12 cellular contexts compared by ENCODE assay signal in the genomic region with DNA sequence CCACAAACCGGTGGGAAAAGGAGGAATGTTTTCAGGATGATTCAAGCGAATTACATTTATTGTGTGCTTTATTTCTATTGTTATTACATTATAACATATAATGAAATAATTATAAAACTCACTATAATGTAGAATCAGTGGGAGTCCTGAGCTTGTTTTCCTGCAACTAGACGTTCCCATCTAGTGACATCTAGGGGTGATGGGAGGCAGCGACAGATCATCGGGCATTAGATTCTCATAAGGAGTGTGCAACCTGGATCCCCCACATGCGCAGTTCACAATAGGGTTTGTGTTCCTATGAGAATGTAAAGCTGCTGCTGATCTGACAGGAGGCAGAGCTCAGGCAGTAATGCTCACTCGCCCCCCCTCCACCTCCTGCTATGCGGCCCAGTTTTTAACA. TPM values are rescaled to one million over a fixed set of nuclear protein-coding genes. Genes with fewer than 3 reads are reported as not detected.
DNase-seq lines count a peak whose midpoint lies in the region; ATAC-seq, FAIRE-seq and TF ChIP-seq lines count a peak whose summit lies in the region.
"Had no signal": no experiment of that assay in that cellular context is flagged by ENCODE, and none has a peak within 500 bp of the region (broad histone marks: within the 10 kb centered on the region; RNA-seq: fewer than 3 reads in every experiment).

No MANE protein-coding gene starts in this region.

- H3K4me1 ChIP-seq in mammary epithelial cell (ENCODE audit: insufficient read depth, low read length) (no peaks in the 10 kb centered on the region), Loucy (ENCODE audit: insufficient read depth, low read length, poor library complexity, severe bottlenecking) (peaks cover 2% of the 10 kb centered on the region)
- H3K4me1 ChIP-seq: gastrocnemius medialis had no signal

- H3K4me2 ChIP-seq in mammary epithelial cell (ENCODE audit: insufficient read depth, low read depth, low read length) = no peak overlapping the region
- no peak overlapping the region for H3K4me2 ChIP-seq in Loucy (ENCODE audit: low read depth, low read length, poor library complexity, severe bottlenecking)

- no peak overlapping the region for H3K27ac Mint-ChIP-seq in MCF 10A (ENCODE audit: low read depth, unreplicated experiment)
- H3K27ac Mint-ChIP-seq in type B pancreatic cell = no peak overlapping the region
- H3K27ac Mint-ChIP-seq: activated naive CD8-positive, alpha-beta T cell treated with anti-CD3 and anti-CD28 coated beads, Interleukin-2, amount 10 ng/mL, durations not matched to agents 7 days and 5 days had no signal

- H3K4me3 ChIP-seq in mammary epithelial cell (replicated peaks in 1 of 3; ENCODE audit: insufficient read depth in 1 of 3, low read depth in 2 of 3, low read length in 3 of 3) (no peak overlapping the region), Loucy (ENCODE audit: low read length, poor library complexity, severe bottlenecking) (no peak overlapping the region), bronchial epithelial cell (ENCODE audit: low read depth, low read length) (no peak overlapping the region)
- H3K4me3 ChIP-seq: gastrocnemius medialis had no signal

- POLR2A ChIA-PET in MCF 10A (lab: Yijun Ruan, JAX) = interaction anchor here (0.6 to 1.2 kb wide), 2 partner anchors 16 to 173 kb away, joined by 3 to 4 read pairs; a partner anchor contains a TSS

- H3K9me3 ChIP-seq in mammary epithelial cell (replicated peaks; ENCODE audit: insufficient read depth, low read length) = no peaks in the 10 kb centered on the region
- H3K9me3 ChIP-seq in Loucy (ENCODE audit: insufficient read depth, low read depth, low read length) = no peaks in the 10 kb centered on the region
- H3K9me3 ChIP-seq: gastrocnemius medialis had no signal

- no peaks in the 10 kb centered on the region for H3F3A ChIP-seq in Loucy (ENCODE audit: low read depth)

- no peaks in the 10 kb centered on the region for H3K36me3 Mint-ChIP-seq in MCF 10A (ENCODE audit: insufficient read depth, unreplicated experiment)
- H3K36me3 Mint-ChIP-seq in type B pancreatic cell = no peaks in the 10 kb centered on the region
- H3K36me3 Mint-ChIP-seq: activated naive CD8-positive, alpha-beta T cell treated with anti-CD3 and anti-CD28 coated beads, Interleukin-2, amount 10 ng/mL, durations not matched to agents 7 days and 5 days had no signal

- TF ChIP-seq CTCF in MCF 10A (IDR thresholded peaks at IDR 0.05; ENCODE audit: unreplicated experiment) (peak; percentile 24), mammary epithelial cell (conservative IDR thresholded peaks at IDR 0.05 in 1 of 2, IDR thresholded peaks at IDR 0.05 in 1 of 2; ENCODE audit: extremely low read depth in 1 of 2, insufficient read depth in 1 of 2, low read depth in 1 of 2, low read length in 2 of 2) (peak in 1 of 2 donors; percentile 29), Loucy (conservative IDR thresholded peaks at IDR 0.05; ENCODE audit: low read length) (peak; percentile 47), bronchial epithelial cell (IDR thresholded peaks at IDR 0.05; ENCODE audit: insufficient read depth, low read length, severe bottlenecking) (peak; percentile 17), type B pancreatic cell (conservative IDR thresholded peaks at IDR 0.05) (peak; percentile 34)

- no peaks in the 10 kb centered on the region for H3K4me1 Mint-ChIP-seq in MCF 10A (ENCODE audit: insufficient read depth, unreplicated experiment)
- H3K4me1 Mint-ChIP-seq in type B pancreatic cell (ENCODE audit: unreplicated experiment) = no peaks in the 10 kb centered on the region

- H3K9me2 ChIP-seq in Loucy (replicated peaks; ENCODE audit: low read depth, low read length) = no peaks in the 10 kb centered on the region

- no peaks in the 10 kb centered on the region for H3K9me3 Mint-ChIP-seq in MCF 10A (ENCODE audit: unreplicated experiment)
- H3K9me3 Mint-ChIP-seq in type B pancreatic cell = no peaks in the 10 kb centered on the region
- H3K9me3 Mint-ChIP-seq: activated naive CD8-positive, alpha-beta T cell treated with anti-CD3 and anti-CD28 coated beads, Interleukin-2, amount 10 ng/mL, durations not matched to agents 7 days and 5 days had no signal

- dilution Hi-C loops in mammary epithelial cell (cut with HindIII; ENCODE audit: low sequenced_read_pairs) = no loop called here

- 81% methylated on average over 8 of the region's 8 CpGs for WGBS in mammary epithelial cell (ENCODE audit: low coverage, missing lambda C conversion rate)

- no peaks in the 10 kb centered on the region for H4K20me1 ChIP-seq in mammary epithelial cell (ENCODE audit: insufficient read depth, low read length)
- H4K20me1 ChIP-seq in Loucy (ENCODE audit: insufficient read depth, low read length, poor library complexity, severe bottlenecking) = no peaks in the 10 kb centered on the region

- H3K4me3 Mint-ChIP-seq in MCF 10A (ENCODE audit: unreplicated experiment) = no peak overlapping the region
- no peak overlapping the region for H3K4me3 Mint-ChIP-seq in type B pancreatic cell
- H3K4me3 Mint-ChIP-seq: activated naive CD8-positive, alpha-beta T cell treated with anti-CD3 and anti-CD28 coated beads, Interleukin-2, amount 10 ng/mL, durations not matched to agents 7 days and 5 days had no signal

- H3K27me3 ChIP-seq in mammary epithelial cell (ENCODE audit: insufficient read depth, low read length) (no peaks in the 10 kb centered on the region), Loucy (ENCODE audit: insufficient read depth, low read length, poor library complexity, severe bottlenecking) (no peaks in the 10 kb centered on the region), bronchial epithelial cell (ENCODE audit: control insufficient read depth, insufficient read depth, low read length) (no peaks in the 10 kb centered on the region)
- H3K27me3 ChIP-seq: gastrocnemius medialis had no signal

- BruUV-seq in MCF 10A (replicated peaks; lab: Mats Ljungman, UMichigan) (no TSS peak), mammary epithelial cell (replicated peaks; lab: Mats Ljungman, UMichigan) (no TSS peak)

- H3K36me3 ChIP-seq in mammary epithelial cell (ENCODE audit: insufficient read depth, low read length) (no peaks in the 10 kb centered on the region), Loucy (ENCODE audit: insufficient read depth, low read length) (no peaks in the 10 kb centered on the region), bronchial epithelial cell (ENCODE audit: control insufficient read depth, insufficient read depth, low read length) (no peaks in the 10 kb centered on the region)
- H3K36me3 ChIP-seq: gastrocnemius medialis had no signal

- H3K9ac ChIP-seq in mammary epithelial cell (ENCODE audit: insufficient read depth, low read length) = no peak overlapping the region
- no peak overlapping the region for H3K9ac ChIP-seq in Loucy (ENCODE audit: low read depth, low read length, poor library complexity, severe bottlenecking)

- H3K79me2 ChIP-seq in mammary epithelial cell (ENCODE audit: insufficient read depth, low read length) (no peaks in the 10 kb centered on the region), Loucy (ENCODE audit: insufficient read depth, low read length) (no peaks in the 10 kb centered on the region)

- DNase-seq in MCF 10A (ENCODE audit: unreplicated experiment) (peak; percentile 40), mammary epithelial cell (no peak), bronchial epithelial cell (ENCODE audit: low read depth) (peak; percentile 20), type B pancreatic cell (ENCODE audit: extremely low spot score, unreplicated experiment) (no peak), GM19239 (ENCODE audit: insufficient read length, low spot score) (no peak), NCI-H1105 (lab: John Stamatoyannopoulos, UW) (no peak)
- DNase-seq: activated naive CD8-positive, alpha-beta T cell treated with anti-CD3 and anti-CD28 coated beads, Interleukin-2, amount 10 ng/mL, durations not matched to agents 7 days and 5 days; gastrocnemius medialis; NCI-H2081 had no signal

- FAIRE-seq in bronchial epithelial cell (lab: Jason Lieb, UNC) = no peak
- FAIRE-seq in GM19239 (lab: Jason Lieb, UNC) = no peak
- FAIRE-seq: TTC549 had no signal

- CTCF ChIA-PET in MCF 10A (lab: Yijun Ruan, JAX) (interaction anchor here (0.7 to 1.3 kb wide), 6 partner anchors 15 to 84 kb away, joined by 3 to 7 read pairs (median 4); no protein-coding TSS in a partner anchor), mammary epithelial cell (lab: Charles Lee; ENCODE audit: low non-redundant PET) (interaction anchor here (0.7 kb wide), 1 partner anchor 550 kb away, joined by 3 read pairs; no protein-coding TSS in a partner anchor)

- no peak overlapping the region for H3K27ac ChIP-seq in mammary epithelial cell (ENCODE audit: insufficient read depth, low read depth, low read length)
- H3K27ac ChIP-seq: gastrocnemius medialis had no signal

- no peak for ATAC-seq in activated CD4-positive, CD25-positive, alpha-beta regulatory T cell treated with anti-CD3 and anti-CD28 coated beads, Interleukin-2, amount 50 U/mL, for 24 hours
- ATAC-seq: gastrocnemius medialis had no signal

- intact Hi-C loops in MCF 10A (cut with micrococcal nuclease) = loop anchor here (5.0 to 10.0 kb wide), 2 partner anchors 59 to 376 kb away; no protein-coding TSS in a partner anchor
- intact Hi-C loops in mammary epithelial cell (cut with micrococcal nuclease) = loop anchor here (2.0 to 5.0 kb wide), 2 partner anchors 54 to 100 kb away; a partner anchor contains a TSS

- H3K27me3 Mint-ChIP-seq in MCF 10A (ENCODE audit: insufficient read depth, unreplicated experiment) (peaks cover 17% of the 10 kb centered on the region), type B pancreatic cell (peaks cover 75% of the 10 kb centered on the region)

- H2AFZ ChIP-seq in mammary epithelial cell (ENCODE audit: low read depth, low read length) = no peak overlapping the region
- H2AFZ ChIP-seq in Loucy (ENCODE audit: low read length) = no peak overlapping the region

- in situ Hi-C loops in mammary epithelial cell (cut with MboI; ENCODE audit: low sequenced_read_pairs in 2 of 2) = no loop called here

RNA-seq across cellular contexts. Expression of a gene that starts 54.5 kb away (rescaled TPM):
- total RNA-seq in MCF 10A (2022) (0.63 and 1.1 TPM in 2 replicates), mammary epithelial cell (under 1 TPM; 0.16 to 0.50 TPM), bronchial epithelial cell (0.53 and 1.8 TPM in 2 replicates), type B pancreatic cell (ENCODE audit: low replicate concordance) (2.6 and 2.9 TPM in 2 replicates)
- 0.29 TPM for polyA plus RNA-seq in mammary epithelial cell
- not detected for polyA minus RNA-seq in mammary epithelial cell

RNA-seq across cellular contexts. Expression of a gene that starts 55.4 kb away (rescaled TPM):
- total RNA-seq in MCF 10A (2022) (41.5 and 44.0 TPM in 2 replicates), mammary epithelial cell (10 to 100 TPM; 21.0 to 57.9 TPM), bronchial epithelial cell (29.2 and 29.4 TPM in 2 replicates), type B pancreatic cell (ENCODE audit: low replicate concordance) (54.6 and 55.4 TPM in 2 replicates)
- polyA plus RNA-seq in mammary epithelial cell = 44.4 TPM
- 68.1 TPM for polyA minus RNA-seq in mammary epithelial cell

RNA-seq across cellular contexts. Expression of a gene that starts 55.7 kb away (rescaled TPM):
- 44.0 and 68.7 TPM in 2 replicates for total RNA-seq in MCF 10A (2022)
- 10 to 100 TPM; 57.6 to 92.5 TPM for total RNA-seq in mammary epithelial cell
- polyA plus RNA-seq in mammary epithelial cell = 88.3 TPM
- polyA minus RNA-seq in mammary epithelial cell = 52.5 TPM
- 682 and 797 TPM in 2 replicates for total RNA-seq in bronchial epithelial cell
- 32.2 and 47.9 TPM in 2 replicates for total RNA-seq in type B pancreatic cell (ENCODE audit: low replicate concordance)

Comparison
In these comparisons a context has a peak if more than half of its experiments do, and no peak if none do; other contexts are left out.
1. DNase-seq: peak in MCF 10A (single experiment) and bronchial epithelial cell (single experiment); none in mammary epithelial cell (single experiment), type B pancreatic cell (single experiment), GM19239 (single experiment) and NCI-H1105 (single experiment).